ENCODE assay signal across 13 cellular contexts in genomic region chr1:8831329-8831728, GRCh38. TPM values are rescaled to one million over a fixed set of nuclear protein-coding genes. Genes with fewer than 3 reads are reported as not detected.
DNase-seq lines count a peak whose midpoint lies in the region; ATAC-seq and TF ChIP-seq lines count a peak whose summit lies in the region.
"Had no signal": no experiment of that assay in that cellular context is flagged by ENCODE, and none has a peak within 500 bp of the region (broad histone marks: within the 10 kb centered on the region; RNA-seq: fewer than 3 reads in every experiment).

No MANE protein-coding gene starts in this region.

- H3K79me2 ChIP-seq in Loucy (ENCODE audit: insufficient read depth, low read length), result no peaks in the 10 kb centered on the region

- no peaks in the 10 kb centered on the region for H3K9me3 ChIP-seq in Loucy (ENCODE audit: insufficient read depth, low read depth, low read length)

- H3K27me3 ChIP-seq in Loucy (ENCODE audit: insufficient read depth, low read length, poor library complexity, severe bottlenecking), result no peaks in the 10 kb centered on the region

- no peak overlapping the region for H3K4me2 ChIP-seq in Loucy (ENCODE audit: low read depth, low read length, poor library complexity, severe bottlenecking)

- H3K9me3 Mint-ChIP-seq in Calu3 (ENCODE audit: low read depth, unreplicated experiment) (no peaks in the 10 kb centered on the region), neural crest cell (no peaks in the 10 kb centered on the region)
- H3K9me3 Mint-ChIP-seq: effector memory CD8-positive, alpha-beta T cell had no signal

- no peaks in the 10 kb centered on the region for H3K36me3 ChIP-seq in Loucy (ENCODE audit: insufficient read depth, low read length)

- H3K4me1 Mint-ChIP-seq in Calu3 (ENCODE audit: low read depth, unreplicated experiment), result peaks cover 12% of the 10 kb centered on the region
- H3K4me1 Mint-ChIP-seq in neural crest cell, result peaks cover 6% of the 10 kb centered on the region

- H3K4me3 ChIP-seq in Loucy (ENCODE audit: low read length, poor library complexity, severe bottlenecking) (no peak overlapping the region), coronary artery (no peak overlapping the region)

- H3K36me3 Mint-ChIP-seq in Calu3 (ENCODE audit: insufficient read depth, unreplicated experiment) (peaks cover 8% of the 10 kb centered on the region), neural crest cell (ENCODE audit: low read depth) (no peaks in the 10 kb centered on the region)

- TF ChIP-seq CTCF in Calu3 (IDR thresholded peaks at IDR 0.05; ENCODE audit: unreplicated experiment), result peak; percentile 24
- TF ChIP-seq CTCF in Loucy (conservative IDR thresholded peaks at IDR 0.05; ENCODE audit: low read length), result peak; percentile 33; the same call in 1 of the 2 replicates
- no peak for TF ChIP-seq CTCF in coronary artery (IDR thresholded peaks at IDR 0.05)
- peak; percentile 49 for TF ChIP-seq CTCF in neural crest cell (conservative IDR thresholded peaks at IDR 0.05)

- H3F3A ChIP-seq in Loucy (ENCODE audit: low read depth), result no peaks in the 10 kb centered on the region

- intact Hi-C loops in Calu3 (cut with micrococcal nuclease; ENCODE audit: unreplicated experiment), result no loop called here

- peaks cover 7% of the 10 kb centered on the region for H3K4me1 ChIP-seq in Loucy (ENCODE audit: insufficient read depth, low read length, poor library complexity, severe bottlenecking)

- CTCF ChIA-PET in Calu3 (lab: Charles Lee), result no interaction called here

- H4K20me1 ChIP-seq in Loucy (ENCODE audit: insufficient read depth, low read length, poor library complexity, severe bottlenecking), result no peaks in the 10 kb centered on the region

- no peaks in the 10 kb centered on the region for H3K9me2 ChIP-seq in Loucy (replicated peaks; ENCODE audit: low read depth, low read length)

- H3K9ac ChIP-seq in Loucy (ENCODE audit: low read depth, low read length, poor library complexity, severe bottlenecking), result no peak overlapping the region

- H3K4me3 Mint-ChIP-seq in Calu3 (ENCODE audit: low read depth, unreplicated experiment) (no peak overlapping the region), neural crest cell (no peak overlapping the region)

- DNase-seq in Calu3 (no peak), coronary artery (ENCODE audit: low spot score) (peak; percentile 11), neural crest cell (ENCODE audit: low read depth, low spot score) (no peak), T-helper 2 cell (no peak)
- no peak for DNase-seq in stimulated activated CD8-positive, alpha-beta memory T cell treated with anti-CD3 and anti-CD28 coated beads, Interleukin-4, amount 100 ng/mL, for 48 hours
- no peak for DNase-seq in stimulated activated naive CD8-positive, alpha-beta T cell treated with anti-CD3 and anti-CD28 coated beads, Interleukin-15, Interleukin-2, amounts not matched to agents 100 U/mL and 50 U/mL, for 24 hours
- DNase-seq: effector memory CD8-positive, alpha-beta T cell; HCEC 1CT; Karpas-422; NCI-H510A treated with DMSO at 0.1 percent for 48 hours; SHP77 treated with DMSO at 0.1 percent for 48 hours had no signal

- no peak overlapping the region for H3K27ac Mint-ChIP-seq in Calu3 (ENCODE audit: unreplicated experiment)
- no peak overlapping the region for H3K27ac Mint-ChIP-seq in neural crest cell (ENCODE audit: unreplicated experiment)

- no peak overlapping the region for H3K27ac ChIP-seq in coronary artery

- no peak for ATAC-seq in stimulated activated naive CD8-positive, alpha-beta T cell treated with anti-CD3 and anti-CD28 coated beads, Interleukin-15, Interleukin-2, amounts not matched to agents 100 U/mL and 50 U/mL, for 24 hours
- no peak for ATAC-seq in HG03139 (IDR thresholded peaks at IDR 0.05; ENCODE audit: unreplicated experiment)
- ATAC-seq: effector memory CD8-positive, alpha-beta T cell had no signal

- H3K27me3 Mint-ChIP-seq in Calu3 (ENCODE audit: unreplicated experiment) (no peaks in the 10 kb centered on the region), neural crest cell (ENCODE audit: low read depth) (no peaks in the 10 kb centered on the region)
- H3K27me3 Mint-ChIP-seq: effector memory CD8-positive, alpha-beta T cell had no signal

- BruUV-seq in Calu3 (replicated peaks; lab: Mats Ljungman, UMichigan), result no TSS peak

- 0 out of 2 replicates have a peak overlapping the region, but pooled peaks have one; percentile 2 for H2AFZ ChIP-seq in Loucy (ENCODE audit: low read length)

RNA-seq across cellular contexts. Expression of gene RERE, which starts 13.9 kb away (rescaled TPM):
- total RNA-seq in Calu3 (2022), result 45.9 and 52.8 TPM in 2 replicates
- total RNA-seq in neural crest cell, result 107 and 122 TPM in 2 replicates

RNA-seq across cellular contexts. Expression of gene ENO1, which starts 47.2 kb away (rescaled TPM):
- total RNA-seq in Calu3 (2022), result 1,000 and 1,003 TPM in 2 replicates
- 1,269 and 1,339 TPM in 2 replicates for total RNA-seq in neural crest cell
